ENCODE assay signal across 16 cellular contexts in genomic region chr12:71475280-71475679, GRCh38. TPM values are rescaled to one million over a fixed set of nuclear protein-coding genes. Genes with fewer than 3 reads are reported as not detected.
DNase-seq lines count a peak whose midpoint lies in the region; ATAC-seq, FAIRE-seq and TF ChIP-seq lines count a peak whose summit lies in the region.
"Had no signal": no experiment of that assay in that cellular context is flagged by ENCODE, and none has a peak within 500 bp of the region (broad histone marks: within the 10 kb centered on the region; RNA-seq: fewer than 3 reads in every experiment).

No MANE protein-coding gene starts in this region.

- peak in 1 of 2 donors; percentile 28 for TF ChIP-seq POLR2A in gastrocnemius medialis (IDR thresholded peaks at IDR 0.05)

- H3K4me1 ChIP-seq in GM23248 (ENCODE audit: insufficient read depth) (peaks cover 33% of the 10 kb centered on the region), SJCRH30 (peaks cover 53% of the 10 kb centered on the region), gastrocnemius medialis (peaks cover 31 to 37% of the 10 kb centered on the region in 2 donors)

- FAIRE-seq in D721Med (lab: Jason Lieb, UNC): no peak
- FAIRE-seq: kidney had no signal

- peak; percentile 94 for ATAC-seq in Right ventricle myocardium superior (ENCODE audit: poor library complexity)
- peak; percentile 92 to 97 for ATAC-seq in gastrocnemius medialis
- no peak for ATAC-seq in GM18909 (IDR thresholded peaks at IDR 0.05; ENCODE audit: poor library complexity, unreplicated experiment)

- H3K4me3 ChIP-seq in GM23248 (no peak overlapping the region), SJCRH30 (peak overlapping the region; percentile 28), gastrocnemius medialis (peak overlapping the region; percentile 2 to 28 (median 18))

- H3K36me3 ChIP-seq in GM23248 (ENCODE audit: low read depth): no peaks in the 10 kb centered on the region
- no peaks in the 10 kb centered on the region for H3K36me3 ChIP-seq in SJCRH30
- no peaks in the 10 kb centered on the region for H3K36me3 ChIP-seq in gastrocnemius medialis

- TF ChIP-seq CTCF in gastrocnemius medialis (IDR thresholded peaks at IDR 0.05 in 4 of 5, conservative IDR thresholded peaks at IDR 0.05 in 1 of 5) (no peak), D721Med (IDR thresholded peaks at IDR 0.05; ENCODE audit: insufficient read depth, missing control alignments) (no peak)

- peak; percentile 61 for DNase-seq in GM23248
- DNase-seq in SJCRH30: peak; percentile 72 to 89
- DNase-seq in Right ventricle myocardium superior: peak; percentile 47
- peak; percentile 71 to 83 for DNase-seq in gastrocnemius medialis
- DNase-seq in D721Med (ENCODE audit: insufficient read length, low spot score): no peak
- no peak for DNase-seq in epidermal melanocyte (ENCODE audit: insufficient read length, low spot score)
- DNase-seq in SKM-1 treated with dmso at 0.1 percent for 144 hours (lab: John Stamatoyannopoulos, UW; ENCODE audit: unreplicated experiment): no peak
- DNase-seq: activated B cell treated with CpG ODN at 0.5 μM for 24 hours; activated T-cell treated with anti-CD3 and anti-CD28 coated beads for 4 hours; CD8-positive, alpha-beta memory T cell; cortex of kidney; kidney; NCI-H1436; SK-N-SH had no signal

- no peak overlapping the region for H2AFZ ChIP-seq in GM23248

- H3K9ac ChIP-seq in GM23248: no peak overlapping the region
- H3K9ac ChIP-seq: SK-N-SH had no signal

- no peak overlapping the region for H3K4me2 ChIP-seq in GM23248 (ENCODE audit: unreplicated experiment)
- H3K4me2 ChIP-seq: SK-N-SH had no signal

- no peaks in the 10 kb centered on the region for H4K20me1 ChIP-seq in GM23248 (ENCODE audit: insufficient read depth)

- in situ Hi-C loops in GM23248 (cut with MboI): no loop called here
- in situ Hi-C loops in gastrocnemius medialis (cut with MboI; ENCODE audit: low sequenced_read_pairs in 4 of 4): no loop called here

- H3K9me3 ChIP-seq in GM23248 (ENCODE audit: low read depth): no peaks in the 10 kb centered on the region
- H3K9me3 ChIP-seq in SJCRH30 (replicated peaks): no peaks in the 10 kb centered on the region
- H3K9me3 ChIP-seq in gastrocnemius medialis: no peaks in the 10 kb centered on the region
- H3K9me3 ChIP-seq: SK-N-SH had no signal

- H3K27me3 ChIP-seq in GM23248 (replicated peaks; ENCODE audit: insufficient read depth) (no peaks in the 10 kb centered on the region), SJCRH30 (no peaks in the 10 kb centered on the region), gastrocnemius medialis (no peaks in the 10 kb centered on the region)

- WGBS in GM23248 (ENCODE audit: low coverage in 1 of 2, low lambda C conversion rate in 2 of 2, missing lambda C conversion rate in 2 of 2), 2 experiments: 23 to 26% methylated on average over 5 of the region's 5 CpGs

- H3K9me2 ChIP-seq in GM23248 (ENCODE audit: insufficient read depth): no peaks in the 10 kb centered on the region
- H3K9me2 ChIP-seq: SK-N-SH had no signal

- peaks cover 6% of the 10 kb centered on the region for H3F3A ChIP-seq in GM23248 (ENCODE audit: insufficient read depth)

- H3K79me2 ChIP-seq in GM23248 (ENCODE audit: insufficient read depth): no peaks in the 10 kb centered on the region

- H3K27ac ChIP-seq in GM23248: no peak overlapping the region
- peak overlapping the region; percentile 95 for H3K27ac ChIP-seq in SJCRH30
- H3K27ac ChIP-seq in gastrocnemius medialis: peak overlapping the region; percentile 80 to 93 (median 84)

- intact Hi-C loops in Right ventricle myocardium superior (cut with DNase I): no loop called here
- intact Hi-C loops in gastrocnemius medialis (cut with DNase I; ENCODE audit: low total_unique reads): no loop called here

RNA-seq across cellular contexts. Expression of gene LGR5, which starts 35.7 kb away (rescaled TPM):
- not detected in 2 replicates for total RNA-seq in GM23248 (2014; rRNA removed; shearing (Covaris generic))
- not detected in 2 replicates for polyA plus RNA-seq in GM23248 (2016; fragmentation: Nextera tagmentation; extraction: Ambion mirVana)
- 5.1 and 6.4 TPM in 2 replicates for total RNA-seq in SJCRH30 (2014; rRNA removed; shearing (Covaris generic))
- total RNA-seq in Right ventricle myocardium superior (not detected), gastrocnemius medialis (10 to 100 TPM in 2 of 4 donors, 1 to 10 TPM in 2; 8.7 to 40.1 (median 24.3) TPM)
- total RNA-seq: activated B cell treated with CpG ODN at 0.5 μM for 24 hours; CD8-positive, alpha-beta memory T cell; fibroblast of lung had no signal
- polyA plus RNA-seq: CD8-positive, alpha-beta memory T cell; fibroblast of lung had no signal

Comparison
In these comparisons a context has a peak if more than half of its experiments do, and no peak if none do; other contexts are left out.
1. DNase-seq: peak in GM23248 (single experiment), SJCRH30 (2 of 2), Right ventricle myocardium superior (single experiment) and gastrocnemius medialis (2 of 2); none in D721Med (single experiment), epidermal melanocyte (single experiment) and SKM-1 treated with dmso at 0.1 percent for 144 hours (single experiment).